ENCODE assay signal across 39 cellular contexts in genomic region chr17:41351177-41351576, GRCh38. TPM values are rescaled to one million over a fixed set of nuclear protein-coding genes. Genes with fewer than 3 reads are reported as not detected.
"Had no signal": no experiment of that assay in that cellular context is flagged by ENCODE, and none has a peak within 500 bp of the region (broad histone marks: within the 10 kb centered on the region; RNA-seq: fewer than 3 reads in every experiment).

No MANE protein-coding gene starts in this region.

- H3K27ac ChIP-seq: adrenal gland, ascending aorta, body of pancreas, brain microvascular endothelial cell, cardiac muscle cell had no signal

- DNase-seq: activated effector memory CD4-positive, alpha-beta T cell treated with anti-CD3 and anti-CD28 coated beads, Interleukin-2, amount 50 U/mL, for 16 hours; activated effector memory CD4-positive, alpha-beta T cell treated with Interleukin-2 at 50 U/mL for 16 hours; activated gamma-delta T cell; activated gamma-delta T cell treated with Interleukin-2 at 50 U/mL for 16 hours; activated naive CD4-positive, alpha-beta T cell; activated naive CD4-positive, alpha-beta T cell treated with anti-CD3 and anti-CD28 coated beads for 36 hours; activated naive CD4-positive, alpha-beta T cell treated with anti-CD3 and anti-CD28 coated beads, Interleukin-2, amount 10 ng/mL, durations not matched to agents 7 days and 5 days; activated naive CD4-positive, alpha-beta T cell treated with anti-CD3 and anti-CD28 coated beads, Interleukin-2, amount 50 U/mL, for 16 hours; activated naive CD4-positive, alpha-beta T cell treated with Interleukin-2 at 50 U/mL for 16 hours; activated naive CD8-positive, alpha-beta T cell treated with anti-CD3 and anti-CD28 coated beads for 36 hours; activated naive CD8-positive, alpha-beta T cell treated with anti-CD3 and anti-CD28 coated beads, Interleukin-2, amount 10 ng/mL, durations not matched to agents 7 days and 5 days; activated naive CD8-positive, alpha-beta T cell treated with anti-CD3 and anti-CD28 coated beads, Interleukin-2, amount 50 U/mL, for 24 hours; activated T-cell treated with anti-CD3 and anti-CD28 coated beads, Interleukin-2, amount 50 U/mL, for 1 hour; activated T-cell treated with anti-CD3 and anti-CD28 coated beads, Interleukin-2, amount 50 U/mL, for 24 hours; activated T-cell treated with anti-CD3 and anti-CD28 coated beads, Interleukin-2, amount 50 U/mL, for 4 hours; activated T-cell treated with anti-CD3 and anti-CD28 coated beads, Interleukin-2, amount 50 U/mL, for 48 hours; activated T-cell treated with anti-CD3 and anti-CD28 coated beads, Interleukin-2, amount 50 U/mL, for 72 hours; adrenal gland; amniotic stem cell; amygdala; anterior cingulate cortex; aorta; body of pancreas; brain microvascular endothelial cell; caudate nucleus; central memory CD4-positive, alpha-beta T cell; cerebellar nuclear complex had no signal

- H3K9me3 ChIP-seq: adrenal gland, ascending aorta, body of pancreas had no signal

- H3K36me3 ChIP-seq: adrenal gland, ascending aorta, brain microvascular endothelial cell, cardiac muscle cell had no signal

- H3K4me3 ChIP-seq: adrenal gland, ascending aorta, body of pancreas, cardiac muscle cell had no signal

- H3K4me1 ChIP-seq: adrenal gland, ascending aorta, body of pancreas had no signal

- FAIRE-seq: astrocyte had no signal

- H3K27me3 ChIP-seq: adrenal gland, ascending aorta, body of pancreas, brain microvascular endothelial cell, cardiac muscle cell had no signal

- ATAC-seq: activated naive CD4-positive, alpha-beta T cell treated with anti-CD3 and anti-CD28 coated beads, Interleukin-2, amount 50 U/mL, for 72 hours; activated naive CD8-positive, alpha-beta T cell treated with anti-CD3 and anti-CD28 coated beads, Interleukin-2, amount 50 U/mL, for 24 hours; activated T-cell treated with anti-CD3 and anti-CD28 coated beads, Interleukin-2, amount 50 U/mL, for 4 hours; activated T-cell treated with anti-CD3 and anti-CD28 coated beads, Interleukin-2, amount 50 U/mL, for 72 hours; activated T-helper 17 cell treated with anti-CD3 and anti-CD28 coated beads, Interleukin-2, amount 50 U/mL, for 72 hours; body of pancreas had no signal

RNA-seq across cellular contexts. Expression of gene KRT33A, which starts 0.5 kb away (rescaled TPM):
- total RNA-seq: activated naive CD4-positive, alpha-beta T cell treated with anti-CD3 and anti-CD28 coated beads for 36 hours; activated naive CD4-positive, alpha-beta T cell treated with anti-CD3 and anti-CD28 coated beads, Interleukin-2, amount 50 U/mL, for 72 hours; activated naive CD8-positive, alpha-beta T cell treated with anti-CD3 and anti-CD28 coated beads for 36 hours; activated naive CD8-positive, alpha-beta T cell treated with anti-CD3 and anti-CD28 coated beads, Interleukin-2, amount 10 ng/mL, durations not matched to agents 7 days and 5 days; activated T-cell treated with anti-CD3 and anti-CD28 coated beads, Interleukin-2, amount 50 U/mL, for 4 hours; activated T-cell treated with anti-CD3 and anti-CD28 coated beads, Interleukin-2, amount 50 U/mL, for 72 hours; activated T-helper 1 cell treated with anti-CD3 and anti-CD28 coated beads, Interleukin-12 subunit alpha, Interleukin-12 subunit beta, Interleukin-2, Interleukin-4 antibody, amounts not matched to agents 30 ng/mL and 10 ng/mL and 1 ng/mL, durations not matched to agents 14 hours and 24 hours and 36 hours; activated T-helper 17 cell treated with anti-CD3 and anti-CD28 coated beads, Interleukin-2, amount 50 U/mL, for 72 hours; activated T-helper 2 cell treated with anti-CD3 and anti-CD28 coated beads, Interferon-gamma antibody, Interleukin-2, Interleukin-4, amounts not matched to agents 10 μg/mL and 5 μg/mL and 100 μg/mL, durations not matched to agents 14 hours and 24 hours and 36 hours; adrenal gland; aorta; ascending aorta; astrocyte; body of pancreas; bronchial epithelial cell; cardiac muscle cell; cardiac septum; cerebellum; chondrocyte had no signal
- polyA plus RNA-seq: adipose tissue, adrenal gland, aorta, cardiac muscle cell had no signal

RNA-seq across cellular contexts. Expression of gene KRT33B, which starts 18.4 kb away (rescaled TPM):
- total RNA-seq: activated naive CD4-positive, alpha-beta T cell treated with anti-CD3 and anti-CD28 coated beads for 36 hours; activated naive CD4-positive, alpha-beta T cell treated with anti-CD3 and anti-CD28 coated beads, Interleukin-2, amount 50 U/mL, for 72 hours; activated naive CD8-positive, alpha-beta T cell treated with anti-CD3 and anti-CD28 coated beads for 36 hours; activated naive CD8-positive, alpha-beta T cell treated with anti-CD3 and anti-CD28 coated beads, Interleukin-2, amount 10 ng/mL, durations not matched to agents 7 days and 5 days; activated T-cell treated with anti-CD3 and anti-CD28 coated beads, Interleukin-2, amount 50 U/mL, for 4 hours; activated T-cell treated with anti-CD3 and anti-CD28 coated beads, Interleukin-2, amount 50 U/mL, for 72 hours; activated T-helper 1 cell treated with anti-CD3 and anti-CD28 coated beads, Interleukin-12 subunit alpha, Interleukin-12 subunit beta, Interleukin-2, Interleukin-4 antibody, amounts not matched to agents 30 ng/mL and 10 ng/mL and 1 ng/mL, durations not matched to agents 14 hours and 24 hours and 36 hours; activated T-helper 17 cell treated with anti-CD3 and anti-CD28 coated beads, Interleukin-2, amount 50 U/mL, for 72 hours; activated T-helper 2 cell treated with anti-CD3 and anti-CD28 coated beads, Interferon-gamma antibody, Interleukin-2, Interleukin-4, amounts not matched to agents 10 μg/mL and 5 μg/mL and 100 μg/mL, durations not matched to agents 14 hours and 24 hours and 36 hours; adrenal gland; aorta; ascending aorta; astrocyte; body of pancreas; cardiac muscle cell; cardiac septum; cerebellum; chondrocyte had no signal
- polyA plus RNA-seq: adipose tissue, adrenal gland, aorta, cardiac muscle cell had no signal

RNA-seq across cellular contexts. Expression of gene KRT34, which starts 30.9 kb away (rescaled TPM):
- total RNA-seq: activated naive CD4-positive, alpha-beta T cell treated with anti-CD3 and anti-CD28 coated beads for 36 hours; activated naive CD4-positive, alpha-beta T cell treated with anti-CD3 and anti-CD28 coated beads, Interleukin-2, amount 50 U/mL, for 72 hours; activated naive CD8-positive, alpha-beta T cell treated with anti-CD3 and anti-CD28 coated beads for 36 hours; activated naive CD8-positive, alpha-beta T cell treated with anti-CD3 and anti-CD28 coated beads, Interleukin-2, amount 10 ng/mL, durations not matched to agents 7 days and 5 days; activated T-cell treated with anti-CD3 and anti-CD28 coated beads, Interleukin-2, amount 50 U/mL, for 4 hours; activated T-cell treated with anti-CD3 and anti-CD28 coated beads, Interleukin-2, amount 50 U/mL, for 72 hours; activated T-helper 1 cell treated with anti-CD3 and anti-CD28 coated beads, Interleukin-12 subunit alpha, Interleukin-12 subunit beta, Interleukin-2, Interleukin-4 antibody, amounts not matched to agents 30 ng/mL and 10 ng/mL and 1 ng/mL, durations not matched to agents 14 hours and 24 hours and 36 hours; activated T-helper 17 cell treated with anti-CD3 and anti-CD28 coated beads, Interleukin-2, amount 50 U/mL, for 72 hours; activated T-helper 2 cell treated with anti-CD3 and anti-CD28 coated beads, Interferon-gamma antibody, Interleukin-2, Interleukin-4, amounts not matched to agents 10 μg/mL and 5 μg/mL and 100 μg/mL, durations not matched to agents 14 hours and 24 hours and 36 hours; adrenal gland; aorta; ascending aorta; astrocyte; body of pancreas; cardiac muscle cell; cardiac septum; cerebellum; chondrocyte had no signal
- polyA plus RNA-seq: adrenal gland, aorta, cardiac muscle cell had no signal

RNA-seq across cellular contexts. Expression of gene KRTAP17-1, which starts 35.7 kb away (rescaled TPM):
- total RNA-seq: activated naive CD4-positive, alpha-beta T cell treated with anti-CD3 and anti-CD28 coated beads for 36 hours; activated naive CD4-positive, alpha-beta T cell treated with anti-CD3 and anti-CD28 coated beads, Interleukin-2, amount 50 U/mL, for 72 hours; activated naive CD8-positive, alpha-beta T cell treated with anti-CD3 and anti-CD28 coated beads for 36 hours; activated naive CD8-positive, alpha-beta T cell treated with anti-CD3 and anti-CD28 coated beads, Interleukin-2, amount 10 ng/mL, durations not matched to agents 7 days and 5 days; activated T-cell treated with anti-CD3 and anti-CD28 coated beads, Interleukin-2, amount 50 U/mL, for 4 hours; activated T-cell treated with anti-CD3 and anti-CD28 coated beads, Interleukin-2, amount 50 U/mL, for 72 hours; activated T-helper 1 cell treated with anti-CD3 and anti-CD28 coated beads, Interleukin-12 subunit alpha, Interleukin-12 subunit beta, Interleukin-2, Interleukin-4 antibody, amounts not matched to agents 30 ng/mL and 10 ng/mL and 1 ng/mL, durations not matched to agents 14 hours and 24 hours and 36 hours; activated T-helper 17 cell treated with anti-CD3 and anti-CD28 coated beads, Interleukin-2, amount 50 U/mL, for 72 hours; activated T-helper 2 cell treated with anti-CD3 and anti-CD28 coated beads, Interferon-gamma antibody, Interleukin-2, Interleukin-4, amounts not matched to agents 10 μg/mL and 5 μg/mL and 100 μg/mL, durations not matched to agents 14 hours and 24 hours and 36 hours; adrenal gland; aorta; ascending aorta; astrocyte; body of pancreas; bronchial epithelial cell; cardiac muscle cell; cardiac septum; cerebellum; chondrocyte had no signal
- polyA plus RNA-seq: adipose tissue, adrenal gland, aorta, cardiac muscle cell had no signal

RNA-seq across cellular contexts. Expression of gene KRTAP16-1, which starts 42.1 kb away (rescaled TPM):
- total RNA-seq: activated naive CD4-positive, alpha-beta T cell treated with anti-CD3 and anti-CD28 coated beads, Interleukin-2, amount 50 U/mL, for 72 hours; activated naive CD8-positive, alpha-beta T cell treated with anti-CD3 and anti-CD28 coated beads for 36 hours; activated naive CD8-positive, alpha-beta T cell treated with anti-CD3 and anti-CD28 coated beads, Interleukin-2, amount 10 ng/mL, durations not matched to agents 7 days and 5 days; activated T-cell treated with anti-CD3 and anti-CD28 coated beads, Interleukin-2, amount 50 U/mL, for 4 hours; activated T-cell treated with anti-CD3 and anti-CD28 coated beads, Interleukin-2, amount 50 U/mL, for 72 hours; activated T-helper 1 cell treated with anti-CD3 and anti-CD28 coated beads, Interleukin-12 subunit alpha, Interleukin-12 subunit beta, Interleukin-2, Interleukin-4 antibody, amounts not matched to agents 30 ng/mL and 10 ng/mL and 1 ng/mL, durations not matched to agents 14 hours and 24 hours and 36 hours; activated T-helper 2 cell treated with anti-CD3 and anti-CD28 coated beads, Interferon-gamma antibody, Interleukin-2, Interleukin-4, amounts not matched to agents 10 μg/mL and 5 μg/mL and 100 μg/mL, durations not matched to agents 14 hours and 24 hours and 36 hours; adrenal gland; aorta; ascending aorta; astrocyte; body of pancreas; bronchial epithelial cell; cardiac muscle cell; cardiac septum; cerebellum; chondrocyte had no signal
- polyA plus RNA-seq: adipose tissue, adrenal gland, aorta, cardiac muscle cell had no signal
